ENCODE assay signal across 27 cellular contexts in the genomic region with DNA sequence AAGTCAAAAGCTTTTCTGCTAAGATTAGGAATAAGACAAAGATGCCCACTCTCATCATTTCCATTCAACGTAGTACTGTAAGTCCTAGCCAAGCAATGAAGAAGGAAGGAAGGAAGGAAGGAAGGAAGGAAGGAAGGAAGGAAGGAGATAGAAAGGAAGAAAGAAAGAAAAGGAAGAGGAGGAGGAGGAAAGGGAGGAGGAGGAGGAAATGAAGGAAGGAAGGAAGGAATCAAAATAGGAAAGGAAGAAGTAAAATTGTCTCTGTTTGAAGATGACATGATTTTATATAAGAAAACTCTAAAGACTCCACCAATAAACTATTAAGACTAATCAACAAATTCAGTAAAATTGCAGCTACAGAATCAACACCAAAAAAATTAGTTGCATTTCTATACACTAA.
"Had no signal": no experiment of that assay in that cellular context is flagged by ENCODE, and none has a peak within 500 bp of the region (broad histone marks: within the 10 kb centered on the region; RNA-seq: fewer than 3 reads in every experiment).

No MANE protein-coding gene starts in this region.

- DNase-seq: colonic mucosa; cortex of kidney; dermis blood vessel endothelial cell; dorsolateral prefrontal cortex; effector CD4-positive, alpha-beta T cell; effector CD8-positive, alpha-beta T cell; effector memory CD4-positive, alpha-beta T cell; effector memory CD8-positive, alpha-beta T cell; endodermal cell; erythroblast; esophagus squamous epithelium; foreskin fibroblast; foreskin keratinocyte; foreskin melanocyte; gastrocnemius medialis; glutamatergic neuron; head of caudate nucleus; heart left ventricle; heart right ventricle had no signal

- H3K27me3 ChIP-seq: colonic mucosa, esophagus muscularis mucosa, esophagus squamous epithelium, foreskin keratinocyte, gastrocnemius medialis, gastroesophageal sphincter had no signal

- FAIRE-seq: endometrium, endothelial cell of umbilical vein, frontal cortex had no signal

- H3K9me3 ChIP-seq: colonic mucosa, gastrocnemius medialis had no signal

- H3K36me3 ChIP-seq: colonic mucosa, esophagus muscularis mucosa, esophagus squamous epithelium, gastrocnemius medialis, gastroesophageal sphincter, heart left ventricle, heart right ventricle had no signal

- H3K4me3 ChIP-seq: colonic mucosa, coronary artery, dorsolateral prefrontal cortex, esophagus muscularis mucosa, esophagus squamous epithelium, gastrocnemius medialis, gastroesophageal sphincter, heart left ventricle, heart right ventricle had no signal

- H3K27ac ChIP-seq: colonic mucosa, coronary artery, dorsolateral prefrontal cortex, epithelial cell of prostate, esophagus muscularis mucosa, esophagus squamous epithelium, foreskin keratinocyte, gastrocnemius medialis, gastroesophageal sphincter, heart left ventricle, heart right ventricle had no signal

- H3K4me1 ChIP-seq: colonic mucosa, esophagus muscularis mucosa, esophagus squamous epithelium, foreskin keratinocyte, gastrocnemius medialis, gastroesophageal sphincter, heart left ventricle, heart right ventricle had no signal

- ATAC-seq: effector memory CD8-positive, alpha-beta T cell; esophagus mucosa; foreskin keratinocyte; gastrocnemius medialis; gastroesophageal sphincter; heart left ventricle; heart right ventricle had no signal
